Comparison of ENCODE assay signal across 8 cellular contexts in genomic region chr1:225651376-225651871, GRCh38. TPM values are rescaled to one million over a fixed set of nuclear protein-coding genes. Genes with fewer than 3 reads are reported as not detected.
A peak's percentile ranks its signal among the peaks of the same experiment; 100 is the strongest.
DNase-seq lines count a peak whose midpoint lies in the region; ATAC-seq and TF ChIP-seq lines count a peak whose summit lies in the region.

No MANE protein-coding gene starts in this region.

- peaks cover 0 to 33% of the 10 kb centered on the region in 2 donors for H3K4me1 ChIP-seq in right atrium auricular region
- H3K4me1 ChIP-seq in left lung, result peaks cover 15 to 25% of the 10 kb centered on the region in 2 donors
- H3K4me1 ChIP-seq in upper lobe of right lung, result peaks cover 5% of the 10 kb centered on the region

- peak overlapping the region; percentile 99 for H3K27ac ChIP-seq in right atrium auricular region
- peak overlapping the region; percentile 18 for H3K27ac ChIP-seq in angular gyrus (ENCODE audit: low read depth, low read length)
- peak overlapping the region in 1 of 2 donors; percentile 91 for H3K27ac ChIP-seq in left lung
- H3K27ac ChIP-seq in upper lobe of right lung, result peak overlapping the region; percentile 83

- H3K9me3 ChIP-seq in right atrium auricular region, result no peaks in the 10 kb centered on the region
- H3K9me3 ChIP-seq in left lung, result no peaks in the 10 kb centered on the region
- no peaks in the 10 kb centered on the region for H3K9me3 ChIP-seq in upper lobe of right lung

- H3K4me3 ChIP-seq in right atrium auricular region (peak overlapping the region; percentile 95 to 97), left lung (peak overlapping the region; percentile 68 to 90), upper lobe of right lung (peak overlapping the region; percentile 83)

- DNase-seq in right atrium auricular region (ENCODE audit: low spot score), result no peak
- no peak for DNase-seq in Right ventricle myocardium inferior (ENCODE audit: missing footprints)
- no peak for DNase-seq in left lung
- DNase-seq in upper lobe of right lung, result no peak
- no peak for DNase-seq in SK-N-DZ (ENCODE audit: low spot score)

- intact Hi-C loops in Right ventricle myocardium inferior (cut with DNase I) (loop anchor here (5.0 to 10.0 kb wide), 8 partner anchors 46 to 273 kb away; partner anchors contain the start of gene PYCR2), left lung (cut with DNase I) (loop anchor here in 1 of 2 donors (10.0 kb wide), 1 partner anchor 113 kb away; no protein-coding TSS in a partner anchor), upper lobe of right lung (cut with DNase I) (no loop called here)

- H3K36me3 ChIP-seq in right atrium auricular region (no peaks in the 10 kb centered on the region), left lung (no peaks in the 10 kb centered on the region), upper lobe of right lung (no peaks in the 10 kb centered on the region)

- no peak for ATAC-seq in Right ventricle myocardium inferior
- no peak for ATAC-seq in left lung
- ATAC-seq in upper lobe of right lung, result no peak
- ATAC-seq in HG03457 (IDR thresholded peaks at IDR 0.05; ENCODE audit: unreplicated experiment), result no peak
- ATAC-seq in esophagus mucosa, result no peak

- no peaks in the 10 kb centered on the region for H3K27me3 ChIP-seq in right atrium auricular region
- peaks cover 0 to 59% of the 10 kb centered on the region in 2 donors for H3K27me3 ChIP-seq in left lung
- no peaks in the 10 kb centered on the region for H3K27me3 ChIP-seq in upper lobe of right lung

- TF ChIP-seq CTCF in right atrium auricular region (IDR thresholded peaks at IDR 0.05) (no peak), left lung (IDR thresholded peaks at IDR 0.05) (no peak), upper lobe of right lung (IDR thresholded peaks at IDR 0.05) (no peak)

RNA-seq across cellular contexts. Expression of gene ENAH, which starts 1.5 kb away (rescaled TPM):
- total RNA-seq in right atrium auricular region, result 10 to 100 TPM; 50.5 to 59.5 TPM
- 80.0 TPM for total RNA-seq in Right ventricle myocardium inferior
- 100 to 1,000 TPM; 106 to 142 TPM for total RNA-seq in left lung
- total RNA-seq in upper lobe of right lung, result 67.4 TPM
- total RNA-seq in esophagus mucosa, result 41.0 TPM
- 28.3 and 37.7 TPM in 2 replicates for polyA plus RNA-seq in SK-N-DZ (2014; cell fraction: cytosol; rRNA removed)
- 22.7 and 36.7 TPM in 2 replicates for polyA plus RNA-seq in SK-N-DZ (2014; cell fraction: nucleus; rRNA removed)
